ENCODE assay signal across 8 cellular contexts in genomic region chr14:69484444-69485113, GRCh38. TPM values are rescaled to one million over a fixed set of nuclear protein-coding genes. Genes with fewer than 3 reads are reported as not detected.
A peak's percentile ranks its signal among the peaks of the same experiment; 100 is the strongest.
DNase-seq lines count a peak whose midpoint lies in the region; ATAC-seq and TF ChIP-seq lines count a peak whose summit lies in the region.

PLEKHD1 (plus strand) TSS chr14:69484728; CDS start chr14:69484966, 238 bp downstream.

- H3K36me3 Mint-ChIP-seq in effector memory CD8-positive, alpha-beta T cell (ENCODE audit: insufficient read depth), result peaks cover 4% of the 10 kb centered on the region

- no peak within 1 kb of the TSS for H3K9ac ChIP-seq in SK-N-SH

- H3K4me3 Mint-ChIP-seq in effector memory CD8-positive, alpha-beta T cell, result peak within 1 kb of the TSS in 1 of 2 donors; percentile 10

- H3K27ac Mint-ChIP-seq in effector memory CD8-positive, alpha-beta T cell, result no peak within 1 kb of the TSS

- H3K9me3 ChIP-seq in SK-N-SH (no peaks in the 10 kb centered on the region), right atrium auricular region (no peaks in the 10 kb centered on the region)

- no peak for TF ChIP-seq RAD21 in SK-N-SH (IDR thresholded peaks at IDR 0.05; ENCODE audit: low read length)

- POLR2A ChIA-PET in SK-N-SH (lab: Yijun Ruan, JAX), result no interaction called here

- peak; percentile 47 for DNase-seq in GM10266 (ENCODE audit: extremely low spot score)
- DNase-seq in SK-N-SH, result peak; percentile 87
- DNase-seq in right atrium auricular region (ENCODE audit: low spot score), result no peak
- no peak for DNase-seq in retinal pigment epithelial cell (ENCODE audit: low read depth)
- no peak for DNase-seq in KG1 (lab: John Stamatoyannopoulos, UW)
- DNase-seq in effector memory CD8-positive, alpha-beta T cell, result no peak
- DNase-seq in DMS114 treated with DMSO at 0.1 percent for 48 hours (lab: John Stamatoyannopoulos, UW; ENCODE audit: unreplicated experiment), result no peak

- H3K27ac ChIP-seq in SK-N-SH (ENCODE audit: low read depth in 2 of 2, low read length in 1 of 2), result no peak within 1 kb of the TSS
- no peak within 1 kb of the TSS for H3K27ac ChIP-seq in right atrium auricular region

- TF ChIP-seq EP300 in SK-N-SH (IDR thresholded peaks at IDR 0.05; ENCODE audit: borderline replicate concordance in 1 of 2, low read depth in 1 of 2, low read length in 1 of 2), result no peak

- no peaks in the 10 kb centered on the region for H3K36me3 ChIP-seq in SK-N-SH (replicated peaks in 1 of 2; ENCODE audit: control insufficient read depth in 1 of 2, insufficient read depth in 2 of 2, low read length in 1 of 2)
- no peaks in the 10 kb centered on the region for H3K36me3 ChIP-seq in right atrium auricular region

- no peaks in the 10 kb centered on the region for H4K20me1 ChIP-seq in SK-N-SH (ENCODE audit: insufficient read depth)

- no peaks in the 10 kb centered on the region for H3K4me1 Mint-ChIP-seq in effector memory CD8-positive, alpha-beta T cell (ENCODE audit: low read depth in 2 of 2)

- no peaks in the 10 kb centered on the region for H3K9me2 ChIP-seq in SK-N-SH

- no peak for ATAC-seq in GM19328 (IDR thresholded peaks at IDR 0.05; ENCODE audit: unreplicated experiment)
- no peak for ATAC-seq in effector memory CD8-positive, alpha-beta T cell (replicated peaks)

- peaks cover 0 to 26% of the 10 kb centered on the region in 2 experiments; a peak in 2 of 4 replicates for H3K4me1 ChIP-seq in SK-N-SH (ENCODE audit: control insufficient read depth in 1 of 2, insufficient read depth in 2 of 2, low read depth in 1 of 2, low read length in 1 of 2)
- peaks cover 0 to 17% of the 10 kb centered on the region in 2 donors for H3K4me1 ChIP-seq in right atrium auricular region

- H3K27me3 Mint-ChIP-seq in effector memory CD8-positive, alpha-beta T cell, result peaks cover 37 to 73% of the 10 kb centered on the region in 2 donors

- H3K79me2 ChIP-seq in SK-N-SH (ENCODE audit: insufficient read depth), result no peaks in the 10 kb centered on the region

- H3F3A ChIP-seq in SK-N-SH (replicated peaks; ENCODE audit: insufficient read depth), result no peaks in the 10 kb centered on the region

- peak within 1 kb of the TSS; percentile 16; the same call in 1 of the 2 replicates for H2AFZ ChIP-seq in SK-N-SH (ENCODE audit: low read depth)

- H3K27me3 ChIP-seq in SK-N-SH (ENCODE audit: insufficient read depth) (peaks cover 37% of the 10 kb centered on the region), right atrium auricular region (peaks cover 0 to 5% of the 10 kb centered on the region in 2 donors)

- CTCF ChIA-PET in SK-N-SH (lab: Yijun Ruan, JAX), result interaction anchor here (0.7 to 3.2 kb wide), 5 partner anchors 19 to 575 kb away, joined by 3 to 14 read pairs (median 4); partner anchors contain the start of gene CCDC177

- TF ChIP-seq CTCF in GM10266 (IDR thresholded peaks at IDR 0.05; ENCODE audit: control insufficient read depth, insufficient read depth, low read depth, missing control alignments) (no peak), SK-N-SH (IDR thresholded peaks at IDR 0.05) (no peak), right atrium auricular region (IDR thresholded peaks at IDR 0.05) (no peak), retinal pigment epithelial cell (conservative IDR thresholded peaks at IDR 0.05; ENCODE audit: low read depth, low read length) (no peak)

- peak within 1 kb of the TSS; percentile 48 to 54 for H3K4me3 ChIP-seq in SK-N-SH (ENCODE audit: low read depth in 2 of 2, low read length in 1 of 2)
- peak within 1 kb of the TSS; percentile 29 to 53 for H3K4me3 ChIP-seq in right atrium auricular region
- peak within 1 kb of the TSS; percentile 36 for H3K4me3 ChIP-seq in retinal pigment epithelial cell (ENCODE audit: low read length)

- peak within 1 kb of the TSS; percentile 82 for H3K4me2 ChIP-seq in SK-N-SH

- no peaks in the 10 kb centered on the region for H3K9me3 Mint-ChIP-seq in effector memory CD8-positive, alpha-beta T cell

- WGBS in SK-N-SH (ENCODE audit: low lambda C conversion rate), result 2% methylated on average over 17 of the region's 72 CpGs

TF ChIP-seq in SK-N-SH, 30 proteins besides CTCF, POLR2A, EP300 and RAD21:
- TF ChIP-seq ZBTB33 (IDR thresholded peaks at IDR 0.05; ENCODE audit: borderline replicate concordance, low read depth), result no peak
- TF ChIP-seq SIN3A (IDR thresholded peaks at IDR 0.05; ENCODE audit: borderline replicate concordance, low read depth, low read length), result no peak
- no peak for TF ChIP-seq NFIC (IDR thresholded peaks at IDR 0.05; ENCODE audit: borderline replicate concordance)
- no peak for TF ChIP-seq RFX5 (IDR thresholded peaks at IDR 0.05; ENCODE audit: low read length)
- TF ChIP-seq FOXJ3 (CRISPR knock-in tag; IDR thresholded peaks at IDR 0.05), result no peak
- no peak for TF ChIP-seq IRF3 (IDR thresholded peaks at IDR 0.05; ENCODE audit: low read depth, low read length)
- no peak for TF ChIP-seq PBX3 (IDR thresholded peaks at IDR 0.05)
- TF ChIP-seq TEAD4 (IDR thresholded peaks at IDR 0.05; ENCODE audit: borderline replicate concordance, insufficient read depth), result no peak
- no peak for TF ChIP-seq CHD2 (IDR thresholded peaks at IDR 0.05; ENCODE audit: low read length, partially characterized antibody)
- TF ChIP-seq NRF1 (IDR thresholded peaks at IDR 0.05; ENCODE audit: low read depth, low read length), result no peak
- TF ChIP-seq REST (IDR thresholded peaks at IDR 0.05; ENCODE audit: low read depth, low read length), result no peak

RNA-seq across cellular contexts. Expression of gene PLEKHD1, which starts in this region (rescaled TPM):
- polyA plus RNA-seq in SK-N-SH (2012; rRNA removed), result 0.03 and 0.05 TPM in 2 replicates
- polyA plus RNA-seq in SK-N-SH (2012; cell fraction: cytosol; rRNA removed), result 0.04 and 0.07 TPM in 2 replicates
- polyA plus RNA-seq in SK-N-SH (2012; cell fraction: nucleus; rRNA removed), result 0.31 and 0.33 TPM in 2 replicates
- total RNA-seq in right atrium auricular region, result not detected

Comparison
In these comparisons a context has a peak if more than half of its experiments do, and no peak if none do; other contexts are left out.
1. Peak in DNase-seq, H3K4me3 ChIP-seq and H3K4me2 ChIP-seq in SK-N-SH; RNA of the gene not detected or under 1 TPM.